ENCODE assay signal across 1 cellular context in the genomic region with DNA sequence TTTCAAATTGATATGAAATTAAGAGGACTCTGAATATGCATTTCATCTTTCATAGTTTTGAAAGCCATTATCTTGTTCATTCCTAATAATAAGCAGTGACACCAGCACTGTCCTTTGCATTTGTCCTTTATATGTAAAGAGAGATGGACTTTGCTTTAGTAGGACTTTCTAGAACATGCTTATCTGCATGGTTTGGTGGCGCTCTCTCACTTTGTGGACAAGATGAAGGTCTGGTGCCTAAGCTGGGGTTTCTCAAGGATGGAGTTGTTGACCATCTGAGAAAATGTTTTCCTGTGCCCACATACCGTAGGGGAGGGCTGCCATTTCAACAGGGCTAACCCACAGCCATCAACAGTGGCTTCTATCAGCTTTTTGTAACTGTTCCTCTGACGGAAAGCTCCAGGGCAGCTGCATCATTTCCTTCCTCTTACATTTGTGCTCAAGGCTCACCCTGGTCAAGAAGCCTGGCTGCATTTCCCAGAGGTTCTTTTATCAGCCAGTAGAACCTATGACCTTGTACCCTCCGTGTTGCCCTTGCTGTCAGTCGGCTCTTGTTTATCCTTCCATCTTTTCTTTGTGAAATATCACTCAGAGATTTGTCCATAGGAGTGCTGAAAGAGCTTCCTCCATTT.
TF ChIP-seq lines count a peak whose summit lies in the region.

No MANE protein-coding gene starts in this region.

TF ChIP-seq in SK-N-SH, 30 proteins besides CTCF, POLR2A, EP300 and RAD21:
- TF ChIP-seq POLR2AphosphoS5 (IDR thresholded peaks at IDR 0.05; ENCODE audit: low read depth, low read length): no peak
- TF ChIP-seq GATA2 (CRISPR knock-in tag; IDR thresholded peaks at IDR 0.05): no peak
- TF ChIP-seq RCOR1 (IDR thresholded peaks at IDR 0.05; ENCODE audit: low read length): no peak
- no peak for TF ChIP-seq NFIC (IDR thresholded peaks at IDR 0.05; ENCODE audit: borderline replicate concordance)
- TF ChIP-seq TAF1 (IDR thresholded peaks at IDR 0.05; ENCODE audit: borderline replicate concordance, low read depth, low read length): no peak
- TF ChIP-seq, protein P1, sequence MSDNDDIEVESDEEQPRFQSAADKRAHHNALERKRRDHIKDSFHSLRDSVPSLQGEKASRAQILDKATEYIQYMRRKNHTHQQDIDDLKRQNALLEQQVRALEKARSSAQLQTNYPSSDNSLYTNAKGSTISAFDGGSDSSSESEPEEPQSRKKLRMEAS (IDR thresholded peaks at IDR 0.05; ENCODE audit: low read depth): no peak
- TF ChIP-seq MXI1 (IDR thresholded peaks at IDR 0.05; ENCODE audit: low read depth, low read length): no peak
- no peak for TF ChIP-seq IRF3 (IDR thresholded peaks at IDR 0.05; ENCODE audit: low read depth, low read length)
- no peak for TF ChIP-seq RXRA (IDR thresholded peaks at IDR 0.05; ENCODE audit: borderline replicate concordance, low read depth)
